24 cellular contexts compared by ENCODE assay signal in genomic region chr2:130762031-130762909, GRCh38. TPM values are rescaled to one million over a fixed set of nuclear protein-coding genes. Genes with fewer than 3 reads are reported as not detected.
"Had no signal": no experiment of that assay in that cellular context is flagged by ENCODE, and none has a peak within 500 bp of the region (broad histone marks: within the 10 kb centered on the region; RNA-seq: fewer than 3 reads in every experiment).

No MANE protein-coding gene starts in this region.

- H3K4me3 ChIP-seq: MG63 had no signal

- H3K27ac Mint-ChIP-seq: activated B cell treated with CpG ODN at 0.5 μM for 24 hours; activated CD4-positive, alpha-beta T cell treated with anti-CD3 and anti-CD28 coated beads, Interleukin-2, amount 10 ng/mL, durations not matched to agents 24 days and 14 days; activated CD8-positive, alpha-beta memory T cell treated with anti-CD3 and anti-CD28 coated beads, Interleukin-2, amount 10 ng/mL, durations not matched to agents 7 days and 5 days; activated naive CD4-positive, alpha-beta T cell treated with anti-CD3 and anti-CD28 coated beads for 36 hours; activated naive CD8-positive, alpha-beta T cell; brain; T-helper 17 cell had no signal

- H3K9me3 Mint-ChIP-seq: activated B cell treated with CpG ODN at 0.5 μM for 24 hours; activated CD4-positive, alpha-beta T cell treated with anti-CD3 and anti-CD28 coated beads, Interleukin-2, amount 10 ng/mL, durations not matched to agents 24 days and 14 days; activated naive CD4-positive, alpha-beta T cell treated with anti-CD3 and anti-CD28 coated beads for 36 hours; activated T-cell treated with anti-CD3 and anti-CD28 coated beads, Interleukin-2, amount 50 U/mL, for 4 hours had no signal

- H3K4me1 Mint-ChIP-seq: activated B cell treated with CpG ODN at 0.5 μM for 24 hours; activated CD4-positive, alpha-beta T cell treated with anti-CD3 and anti-CD28 coated beads, Interleukin-2, amount 10 ng/mL, durations not matched to agents 24 days and 14 days; activated CD8-positive, alpha-beta memory T cell treated with anti-CD3 and anti-CD28 coated beads, Interleukin-2, amount 10 ng/mL, durations not matched to agents 7 days and 5 days had no signal

- H3K9me3 ChIP-seq: MG63 had no signal

- H3K4me3 Mint-ChIP-seq: activated B cell treated with CpG ODN at 0.5 μM for 24 hours; activated CD4-positive, alpha-beta T cell treated with anti-CD3 and anti-CD28 coated beads, Interleukin-2, amount 10 ng/mL, durations not matched to agents 24 days and 14 days; activated CD8-positive, alpha-beta memory T cell treated with anti-CD3 and anti-CD28 coated beads, Interleukin-2, amount 10 ng/mL, durations not matched to agents 7 days and 5 days; activated naive CD4-positive, alpha-beta T cell treated with anti-CD3 and anti-CD28 coated beads for 36 hours; activated naive CD8-positive, alpha-beta T cell; activated T-cell treated with anti-CD3 and anti-CD28 coated beads, Interleukin-2, amount 50 U/mL, for 4 hours; brain; T-helper 17 cell had no signal

- DNase-seq: activated B cell treated with CpG ODN at 0.5 μM for 24 hours; activated CD4-positive, alpha-beta T cell treated with anti-CD3 and anti-CD28 coated beads for 1 hour; activated CD4-positive, alpha-beta T cell treated with anti-CD3 and anti-CD28 coated beads, Interleukin-2, amount 10 ng/mL, durations not matched to agents 24 days and 14 days; activated CD4-positive, alpha-beta T cell treated with anti-CD3 and anti-CD28 coated beads, Interleukin-2, amount 50 U/mL, for 48 hours; activated CD8-positive, alpha-beta memory T cell treated with anti-CD3 and anti-CD28 coated beads, Interleukin-2, amount 10 ng/mL, durations not matched to agents 7 days and 5 days; activated effector memory CD4-positive, alpha-beta T cell treated with anti-CD3 and anti-CD28 coated beads, Interleukin-2, amount 50 U/mL, for 16 hours; activated naive CD4-positive, alpha-beta T cell treated with anti-CD3 and anti-CD28 coated beads for 36 hours; activated T-cell treated with anti-CD3 and anti-CD28 coated beads, Interleukin-2, amount 50 U/mL, for 4 hours; amygdala; MG63; MV-4-11; NCI-H1092 treated with DMSO at 0.1 percent for 48 hours; NCI-H1417 treated with DMSO at 0.1 percent for 48 hours; NCI-H1694; NCI-H2029 treated with DMSO at 0.1 percent for 48 hours; NCI-H510A treated with DMSO at 0.1 percent for 48 hours; NCI-H69; SHP77 treated with DMSO at 0.1 percent for 48 hours; T-helper 17 cell; T-helper 9 cell had no signal

- ATAC-seq: activated CD8-positive, alpha-beta memory T cell treated with anti-CD3 and anti-CD28 coated beads, Interleukin-2, amount 10 ng/mL, durations not matched to agents 7 days and 5 days; activated T-cell treated with anti-CD3 and anti-CD28 coated beads, Interleukin-2, amount 50 U/mL, for 4 hours; T-helper 17 cell had no signal

- H3K27me3 ChIP-seq: MG63 had no signal

- H3K36me3 Mint-ChIP-seq: activated CD8-positive, alpha-beta memory T cell treated with anti-CD3 and anti-CD28 coated beads, Interleukin-2, amount 10 ng/mL, durations not matched to agents 7 days and 5 days; brain had no signal

- H3K36me3 ChIP-seq: MG63 had no signal

RNA-seq across cellular contexts. Expression of gene AMER3, which starts 6.9 kb away (rescaled TPM):
- total RNA-seq: activated B cell treated with CpG ODN at 0.5 μM for 24 hours; activated CD4-positive, alpha-beta T cell treated with anti-CD3 and anti-CD28 coated beads, Interleukin-2, amount 10 ng/mL, durations not matched to agents 24 days and 14 days; activated CD8-positive, alpha-beta memory T cell treated with anti-CD3 and anti-CD28 coated beads, Interleukin-2, amount 10 ng/mL, durations not matched to agents 7 days and 5 days; activated naive CD4-positive, alpha-beta T cell treated with anti-CD3 and anti-CD28 coated beads for 36 hours; activated T-cell treated with anti-CD3 and anti-CD28 coated beads, Interleukin-2, amount 50 U/mL, for 4 hours; astrocyte; SK-MEL-5; T-helper 17 cell had no signal

RNA-seq across cellular contexts. Expression of gene GPR148, which starts 33.4 kb away (rescaled TPM):
- total RNA-seq: activated B cell treated with CpG ODN at 0.5 μM for 24 hours; activated CD4-positive, alpha-beta T cell treated with anti-CD3 and anti-CD28 coated beads, Interleukin-2, amount 10 ng/mL, durations not matched to agents 24 days and 14 days; activated CD8-positive, alpha-beta memory T cell treated with anti-CD3 and anti-CD28 coated beads, Interleukin-2, amount 10 ng/mL, durations not matched to agents 7 days and 5 days; activated naive CD4-positive, alpha-beta T cell treated with anti-CD3 and anti-CD28 coated beads for 36 hours; activated T-cell treated with anti-CD3 and anti-CD28 coated beads, Interleukin-2, amount 50 U/mL, for 4 hours; astrocyte; SK-MEL-5; T-helper 17 cell had no signal
